14 cellular contexts compared by ENCODE assay signal in genomic region chr20:34479627-34480026, GRCh38.
"Had no signal": no experiment of that assay in that cellular context is flagged by ENCODE, and none has a peak within 500 bp of the region (broad histone marks: within the 10 kb centered on the region; RNA-seq: fewer than 3 reads in every experiment).

No MANE protein-coding gene starts in this region.

- FAIRE-seq: kidney, small intestine had no signal

- H3K27ac ChIP-seq: esophagus squamous epithelium, ovary, right atrium auricular region had no signal

- DNase-seq: effector memory CD8-positive, alpha-beta T cell; esophagus squamous epithelium; foreskin fibroblast; kidney; mammary epithelial cell; naive thymus-derived CD4-positive, alpha-beta T cell; nucleus accumbens; ovary; small intestine; stimulated activated CD4-positive, alpha-beta T cell treated with anti-CD3 and anti-CD28 coated beads, Interleukin-12 subunit alpha, Interleukin-12 subunit beta, amount 100 ng/mL, for 4 hours; stimulated activated naive CD4-positive, alpha-beta T cell treated with Interleukin-2 at 50 U/mL for 16 hours; trophoblast cell had no signal

- ATAC-seq: effector memory CD8-positive, alpha-beta T cell; naive thymus-derived CD4-positive, alpha-beta T cell had no signal

- H3K4me1 ChIP-seq: right atrium auricular region had no signal

- H3K9me3 ChIP-seq: esophagus squamous epithelium, ovary, right atrium auricular region had no signal

- H3K4me3 ChIP-seq: esophagus squamous epithelium, ovary, right atrium auricular region had no signal

- H3K4me3 Mint-ChIP-seq: effector memory CD8-positive, alpha-beta T cell; naive thymus-derived CD4-positive, alpha-beta T cell; neural crest cell had no signal

- H3K9me3 Mint-ChIP-seq: effector memory CD8-positive, alpha-beta T cell had no signal

- H3K4me1 Mint-ChIP-seq: neural crest cell had no signal

- H3K27me3 Mint-ChIP-seq: effector memory CD8-positive, alpha-beta T cell; naive thymus-derived CD4-positive, alpha-beta T cell had no signal
